9 cellular contexts compared by ENCODE assay signal in the genomic region with DNA sequence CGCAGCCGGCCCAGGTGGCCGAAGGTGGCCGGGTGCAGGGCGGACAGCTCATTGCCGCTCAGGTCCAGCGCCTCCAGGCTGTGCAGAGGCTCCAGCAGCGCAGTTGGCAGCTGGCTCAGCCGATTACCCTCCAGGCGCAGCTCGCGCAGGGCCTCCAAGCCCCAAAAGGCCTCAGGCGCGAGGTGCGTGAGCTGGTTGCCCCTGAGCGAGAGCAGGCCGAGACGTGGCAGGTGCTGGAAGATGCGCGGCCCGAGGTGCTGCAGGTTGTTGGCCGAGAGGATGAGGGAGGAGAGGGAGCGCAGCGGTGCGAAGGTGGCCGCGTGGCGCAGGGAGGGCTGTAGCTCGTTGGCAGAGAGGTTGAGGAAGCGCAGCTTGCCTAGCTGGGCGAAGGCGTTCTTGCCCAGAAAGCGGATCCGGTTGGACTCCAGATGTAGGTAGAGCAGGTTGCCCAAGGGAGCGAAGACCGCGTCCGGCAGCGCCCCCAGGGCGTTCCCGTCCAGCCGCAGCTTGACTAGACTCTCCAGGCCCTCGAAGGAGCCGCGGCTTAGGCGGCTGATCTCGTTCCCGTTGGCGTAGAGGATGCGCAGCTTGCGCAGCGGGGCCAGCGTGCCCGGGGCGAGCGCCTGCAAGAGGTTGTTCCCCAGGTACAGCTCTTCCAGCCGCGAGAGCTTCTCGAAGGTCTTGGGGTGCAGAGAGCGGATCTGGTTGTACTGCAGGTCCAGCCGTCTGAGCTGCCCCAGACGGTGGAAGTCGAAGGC. TPM values are rescaled to one million over a fixed set of nuclear protein-coding genes. Genes with fewer than 3 reads are reported as not detected.
A peak's percentile ranks its signal among the peaks of the same experiment; 100 is the strongest.
DNase-seq lines count a peak whose midpoint lies in the region; ATAC-seq and TF ChIP-seq lines count a peak whose summit lies in the region.
"Had no signal": no experiment of that assay in that cellular context is flagged by ENCODE, and none has a peak within 500 bp of the region (broad histone marks: within the 10 kb centered on the region; RNA-seq: fewer than 3 reads in every experiment).

No MANE protein-coding gene starts in this region.

- no peak overlapping the region for H3K27ac ChIP-seq in endodermal cell (ENCODE audit: low read depth, low read length)
- H3K27ac ChIP-seq in aorta (ENCODE audit: low read depth in 1 of 2, low read length in 2 of 2), result no peak overlapping the region
- H3K27ac ChIP-seq: HL-60 had no signal

- peak overlapping the region; percentile 75 for H3K4me3 ChIP-seq in endodermal cell (ENCODE audit: low read length)
- peak overlapping the region; percentile 21 for H3K4me3 ChIP-seq in mucosa of descending colon
- H3K4me3 ChIP-seq in aorta (ENCODE audit: low read length in 2 of 2), result no peak overlapping the region

- DNase-seq in ELF-1 (ENCODE audit: low read depth, low spot score) (peak; percentile 80), NOMO-1 treated with dmso at 0.1 percent for 144 hours (lab: John Stamatoyannopoulos, UW; ENCODE audit: unreplicated experiment) (peak; percentile 32), endodermal cell (peak; percentile 80), mucosa of descending colon (peak in 2 of 3 donors; percentile 24 to 63), aorta (peak; percentile 52 to 81), NCI-H1105 treated with DMSO at 0.1 percent for 48 hours (lab: John Stamatoyannopoulos, UW) (no peak), SKM-1 (lab: John Stamatoyannopoulos, UW; ENCODE audit: unreplicated experiment) (no peak)

- peak overlapping the region; percentile 60 for H3K4me3 Mint-ChIP-seq in endodermal cell

- H3K9ac ChIP-seq in endodermal cell (ENCODE audit: extremely low read depth, low read length, poor library complexity, severe bottlenecking), result no peak overlapping the region

- TF ChIP-seq CTCF in endodermal cell (conservative IDR thresholded peaks at IDR 0.05) (no peak), mucosa of descending colon (IDR thresholded peaks at IDR 0.05) (no peak)

- H3K4me1 Mint-ChIP-seq in endodermal cell, result peaks cover 25% of the 10 kb centered on the region

- H3K36me3 Mint-ChIP-seq in endodermal cell (ENCODE audit: low read depth), result no peaks in the 10 kb centered on the region

- H3K27ac Mint-ChIP-seq in endodermal cell, result no peak overlapping the region

- ATAC-seq in mucosa of descending colon (peak; percentile 49), aorta (ENCODE audit: low FRiP score) (peak; percentile 49), HG02798 (IDR thresholded peaks at IDR 0.05; ENCODE audit: poor library complexity, unreplicated experiment) (no peak)

- no peaks in the 10 kb centered on the region for H3K9me3 ChIP-seq in endodermal cell (ENCODE audit: control insufficient read depth, low read length)
- no peaks in the 10 kb centered on the region for H3K9me3 ChIP-seq in mucosa of descending colon
- H3K9me3 ChIP-seq in aorta (ENCODE audit: control insufficient read depth, low read length), result no peaks in the 10 kb centered on the region

- H3K9me3 Mint-ChIP-seq in endodermal cell, result no peaks in the 10 kb centered on the region

- peaks cover 71% of the 10 kb centered on the region for H3K27me3 Mint-ChIP-seq in endodermal cell (ENCODE audit: insufficient read depth)

- WGBS in endodermal cell (ENCODE audit: insufficient coverage in 1 of 2, insufficient read length in 1 of 2), 2 experiments, result 10 to 12% methylated on average over 29 to 63 of the region's 63 CpGs
- WGBS in aorta, 2 donors, result 2 to 3% methylated on average over 59 to 63 of the region's 63 CpGs

- H3K36me3 ChIP-seq in endodermal cell (ENCODE audit: control insufficient read depth, insufficient read depth, low read length) (no peaks in the 10 kb centered on the region), mucosa of descending colon (ENCODE audit: low read depth) (no peaks in the 10 kb centered on the region), aorta (ENCODE audit: control insufficient read depth in 1 of 2, insufficient read depth in 2 of 2, low read length in 1 of 2) (no peaks in the 10 kb centered on the region)

- H3K27me3 ChIP-seq in endodermal cell (ENCODE audit: control insufficient read depth, insufficient read depth, low read length, poor library complexity, severe bottlenecking) (peaks cover 28% of the 10 kb centered on the region), aorta (ENCODE audit: control insufficient read depth in 1 of 2, insufficient read depth in 2 of 2, low read length in 1 of 2) (no peaks in the 10 kb centered on the region)

- H3K4me1 ChIP-seq in endodermal cell (ENCODE audit: control insufficient read depth, insufficient read depth, low read length) (no peaks in the 10 kb centered on the region), mucosa of descending colon (ENCODE audit: low read depth) (peaks cover 24% of the 10 kb centered on the region), aorta (ENCODE audit: control insufficient read depth in 1 of 2, insufficient read depth in 2 of 2, low read length in 2 of 2) (no peaks in the 10 kb centered on the region)

- intact Hi-C loops in mucosa of descending colon (cut with DNase I, micrococcal nuclease), result no loop called here
- intact Hi-C loops in aorta (cut with DNase I), result loop anchor here in 1 of 2 donors (10.0 kb wide), 1 partner anchor 148 kb away; no protein-coding TSS in a partner anchor

RNA-seq across cellular contexts. Expression of a gene that starts 0.9 kb away (rescaled TPM):
- 1 to 10 TPM; 1.6 to 3.3 TPM for total RNA-seq in endodermal cell
- polyA plus RNA-seq in endodermal cell (2013, experiment 1 of 2), result 17.3 TPM
- 19.1 TPM for polyA plus RNA-seq in endodermal cell (2013, experiment 2 of 2)
- total RNA-seq in mucosa of descending colon, result 1 to 10 TPM in 2 of 3 donors, under 1 TPM in 1; 0.96 to 2.2 (median 1.5) TPM
- total RNA-seq in aorta, result 1 to 10 TPM; 1.0 to 7.0 TPM
- polyA plus RNA-seq in aorta, result under 1 TPM; 0.13 to 0.54 TPM

Comparison
In these comparisons a context has a peak if more than half of its experiments do, and no peak if none do; other contexts are left out.
1. DNase-seq: peak in ELF-1 (single experiment), NOMO-1 treated with dmso at 0.1 percent for 144 hours (single experiment), endodermal cell (single experiment), mucosa of descending colon (2 of 3) and aorta (2 of 2); none in NCI-H1105 treated with DMSO at 0.1 percent for 48 hours (single experiment) and SKM-1 (single experiment).
2. H3K4me3 ChIP-seq: peak in endodermal cell (single experiment) and mucosa of descending colon (single experiment); none in aorta (0 of 2).